26 cellular contexts compared by ENCODE assay signal in genomic region chr4:95596676-95597075, GRCh38. TPM values are rescaled to one million over a fixed set of nuclear protein-coding genes. Genes with fewer than 3 reads are reported as not detected.
"Had no signal": no experiment of that assay in that cellular context is flagged by ENCODE, and none has a peak within 500 bp of the region (broad histone marks: within the 10 kb centered on the region; RNA-seq: fewer than 3 reads in every experiment).

No MANE protein-coding gene starts in this region.

- H3K4me3 ChIP-seq: coronary artery, dorsolateral prefrontal cortex had no signal

- ATAC-seq: activated CD8-positive, alpha-beta T cell treated with anti-CD3 and anti-CD28 coated beads for 36 hours; activated T-cell treated with anti-CD3 and anti-CD28 coated beads, Interleukin-2, amount 50 U/mL, for 4 hours; activated T-helper 17 cell treated with anti-CD3 and anti-CD28 coated beads, Interleukin-2, amount 50 U/mL, for 72 hours; esophagus mucosa; T-helper 17 cell had no signal

- H3K27ac ChIP-seq: brain microvascular endothelial cell, coronary artery, dorsolateral prefrontal cortex had no signal

- H3K27me3 ChIP-seq: brain microvascular endothelial cell, dorsolateral prefrontal cortex had no signal

- H3K36me3 ChIP-seq: brain microvascular endothelial cell had no signal

- DNase-seq: activated CD4-positive, alpha-beta T cell treated with anti-CD3 and anti-CD28 coated beads for 4 hours; activated CD4-positive, alpha-beta T cell treated with anti-CD3 and anti-CD28 coated beads, Interleukin-2, amount 50 U/mL, for 1 hour; activated CD4-positive, alpha-beta T cell treated with anti-CD3 and anti-CD28 coated beads, Interleukin-2, amount 50 U/mL, for 48 hours; activated CD4-positive, CD25-positive, alpha-beta regulatory T cell; activated CD4-positive, CD25-positive, alpha-beta regulatory T cell treated with anti-CD3 and anti-CD28 coated beads, Interleukin-2, amount 50 U/mL, for 72 hours; activated CD8-positive, alpha-beta memory T cell treated with anti-CD3 and anti-CD28 coated beads for 24 hours; activated CD8-positive, alpha-beta T cell treated with anti-CD3 and anti-CD28 coated beads for 36 hours; activated effector memory CD4-positive, alpha-beta T cell treated with Interleukin-2 at 50 U/mL for 16 hours; activated gamma-delta T cell treated with Interleukin-2 at 50 U/mL for 16 hours; activated naive CD4-positive, alpha-beta T cell treated with anti-CD3 and anti-CD28 coated beads, Interleukin-2, amount 50 U/mL, for 16 hours; activated naive CD4-positive, alpha-beta T cell treated with Interleukin-2 at 50 U/mL for 16 hours; activated T-cell treated with anti-CD3 and anti-CD28 coated beads, Interleukin-2, amount 50 U/mL, for 4 hours; amniotic stem cell; anterior cingulate cortex; brain microvascular endothelial cell; dorsolateral prefrontal cortex; effector memory CD4-positive, alpha-beta T cell; endodermal cell; foreskin fibroblast; head of caudate nucleus; T-helper 17 cell; T1000 had no signal

RNA-seq across cellular contexts. Expression of gene UNC5C, which starts 47.9 kb away (rescaled TPM):
- total RNA-seq: activated CD8-positive, alpha-beta T cell treated with anti-CD3 and anti-CD28 coated beads for 36 hours; bronchial epithelial cell had no signal
